In the genomic region with DNA sequence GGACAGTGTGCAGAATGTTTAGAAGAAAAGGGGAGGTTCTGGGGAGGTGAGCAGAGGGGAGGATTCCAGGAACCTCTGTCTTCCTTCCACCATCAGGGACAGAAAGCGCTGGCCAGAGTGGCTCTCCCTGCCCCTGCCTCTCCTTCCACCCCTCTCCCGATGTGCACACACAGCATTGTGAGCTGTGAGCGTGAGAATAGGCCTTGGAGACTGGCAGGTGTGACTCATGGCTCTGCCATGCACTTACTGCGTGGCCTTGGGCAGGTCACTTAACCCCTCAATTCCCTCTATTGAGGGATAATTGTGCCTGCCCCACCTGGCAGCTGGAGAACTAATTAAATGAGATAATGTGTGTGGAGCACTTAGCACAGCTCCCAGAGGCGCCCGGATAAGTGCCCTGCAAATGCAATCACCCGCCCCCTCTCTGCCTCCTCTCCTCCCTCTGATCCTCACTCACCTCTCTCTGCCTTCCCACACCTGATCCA, we compare ENCODE assay signal across 8 cellular contexts.
A peak's percentile ranks its signal among the peaks of the same experiment; 100 is the strongest.
DNase-seq lines count a peak whose midpoint lies in the region; ATAC-seq and TF ChIP-seq lines count a peak whose summit lies in the region.

No MANE protein-coding gene starts in this region.

- H3K27me3 ChIP-seq in Peyer's patch (no peaks in the 10 kb centered on the region), trophoblast cell (ENCODE audit: insufficient read depth, low read length) (no peaks in the 10 kb centered on the region), WERI-Rb-1 (ENCODE audit: insufficient read depth, low read depth, severe bottlenecking) (no peaks in the 10 kb centered on the region)

- peaks cover 0 to 6% (median 0%) of the 10 kb centered on the region in 3 donors for H3K36me3 ChIP-seq in Peyer's patch
- H3K36me3 ChIP-seq in trophoblast cell (ENCODE audit: control insufficient read depth in 1 of 2, insufficient read depth in 2 of 2, low read length in 2 of 2) = peaks cover 42 to 47% of the 10 kb centered on the region in 2 experiments
- no peaks in the 10 kb centered on the region for H3K36me3 ChIP-seq in WERI-Rb-1

- no peak overlapping the region for H3K9ac ChIP-seq in trophoblast cell (ENCODE audit: low read length)

- no peak overlapping the region for H4K12ac ChIP-seq in trophoblast cell (ENCODE audit: low read depth, low read length)

- H2BK12ac ChIP-seq in trophoblast cell (ENCODE audit: low read length) = peak overlapping the region; percentile 5

- no peak overlapping the region for H3K14ac ChIP-seq in trophoblast cell (ENCODE audit: low read length)

- H3K18ac ChIP-seq in trophoblast cell (ENCODE audit: low read length) = peak overlapping the region; percentile 58

- H4K8ac ChIP-seq in trophoblast cell (ENCODE audit: low read depth, low read length) = no peak overlapping the region

- H3K4me2 ChIP-seq in trophoblast cell (ENCODE audit: low read length) = no peak overlapping the region

- H2BK5ac ChIP-seq in trophoblast cell (ENCODE audit: low read depth, low read length, poor library complexity) = no peak overlapping the region

- DNase-seq in ELF-1 (ENCODE audit: low read depth, low spot score) (peak; percentile 81), Peyer's patch (peak in 2 of 3 donors; percentile 77 to 83), fibroblast of mammary gland (ENCODE audit: low read depth) (peak; percentile 72), trophoblast cell (peak; percentile 35 to 49), WERI-Rb-1 (no peak), midbrain (lab: John Stamatoyannopoulos, UW) (no peak)

- no CpG with 5 or more reads among the region's 7 CpGs for WGBS in trophoblast cell (ENCODE audit: extremely low coverage, insufficient coverage, insufficient read length)

- TF ChIP-seq POLR2A in Peyer's patch (IDR thresholded peaks at IDR 0.05) = peak in 1 of 2 donors; percentile 24

- peaks cover 4% of the 10 kb centered on the region for H3K79me2 ChIP-seq in trophoblast cell (ENCODE audit: control insufficient read depth, insufficient read depth, low read length, poor library complexity)

- H3K79me1 ChIP-seq in trophoblast cell (ENCODE audit: low read length) = peaks cover 22% of the 10 kb centered on the region

- no peak overlapping the region for H3K4ac ChIP-seq in trophoblast cell (ENCODE audit: low read depth, low read length)

- ATAC-seq in GM18517 (IDR thresholded peaks at IDR 0.05; ENCODE audit: unreplicated experiment) (no peak), HG03159 (IDR thresholded peaks at IDR 0.05; ENCODE audit: unreplicated experiment) (no peak)

- H3K23ac ChIP-seq in trophoblast cell (ENCODE audit: low read length) = no peak overlapping the region

- H3K4me3 ChIP-seq in Peyer's patch (no peak overlapping the region), fibroblast of mammary gland (ENCODE audit: control insufficient read depth, low read depth, low read length) (no peak overlapping the region), trophoblast cell (ENCODE audit: low read depth, low read length) (no peak overlapping the region), WERI-Rb-1 (ENCODE audit: low read depth, low read length) (no peak overlapping the region)

- H4K91ac ChIP-seq in trophoblast cell (ENCODE audit: low read depth, low read length) = peak overlapping the region; percentile 10

- H2AK5ac ChIP-seq in trophoblast cell (ENCODE audit: low read length) = no peak overlapping the region

- H3K27ac ChIP-seq in Peyer's patch = peak overlapping the region; percentile 43 to 78 (median 60)
- peak overlapping the region; percentile 59 for H3K27ac ChIP-seq in trophoblast cell (ENCODE audit: low read depth, low read length)
- no peak overlapping the region for H3K27ac ChIP-seq in WERI-Rb-1

- TF ChIP-seq CTCF in Peyer's patch (IDR thresholded peaks at IDR 0.05) = no peak
- TF ChIP-seq CTCF in fibroblast of mammary gland (conservative IDR thresholded peaks at IDR 0.05; ENCODE audit: control insufficient read depth, insufficient read depth, low read depth, low read length) = no peak
- TF ChIP-seq CTCF in WERI-Rb-1 (IDR thresholded peaks at IDR 0.05; ENCODE audit: low read depth, low read length) = no peak

- no peak overlapping the region for H2AFZ ChIP-seq in trophoblast cell (ENCODE audit: insufficient read depth, low read length, poor library complexity)

- no peaks in the 10 kb centered on the region for H3K9me3 ChIP-seq in Peyer's patch
- peaks cover 2% of the 10 kb centered on the region for H3K9me3 ChIP-seq in trophoblast cell (ENCODE audit: insufficient read depth, low read depth, low read length)
- no peaks in the 10 kb centered on the region for H3K9me3 ChIP-seq in WERI-Rb-1 (ENCODE audit: severe bottlenecking)

- no peak overlapping the region for H2BK120ac ChIP-seq in trophoblast cell (ENCODE audit: insufficient read depth, low read length, poor library complexity)

- H3K4me1 ChIP-seq in Peyer's patch (peaks cover 0 to 98% (median 10%) of the 10 kb centered on the region in 4 donors), trophoblast cell (ENCODE audit: control insufficient read depth in 1 of 2, insufficient read depth in 2 of 2, low read length in 2 of 2) (peaks cover 53 to 79% of the 10 kb centered on the region in 2 experiments)

Comparison
In these comparisons a context has a peak if more than half of its experiments do, and no peak if none do; other contexts are left out.
1. DNase-seq: peak in ELF-1 (single experiment), Peyer's patch (2 of 3), fibroblast of mammary gland (single experiment) and trophoblast cell (2 of 2); none in WERI-Rb-1 (single experiment) and midbrain (single experiment).